In genomic region chr1:160135051-160135592, GRCh38 we compare ENCODE assay signal across 26 cellular contexts. TPM values are rescaled to one million over a fixed set of nuclear protein-coding genes. Genes with fewer than 3 reads are reported as not detected.
DNase-seq lines count a peak whose midpoint lies in the region; ATAC-seq, FAIRE-seq and TF ChIP-seq lines count a peak whose summit lies in the region.
"Had no signal": no experiment of that assay in that cellular context is flagged by ENCODE, and none has a peak within 500 bp of the region (broad histone marks: within the 10 kb centered on the region; RNA-seq: fewer than 3 reads in every experiment).

No MANE protein-coding gene starts in this region.

- dilution Hi-C loops in mammary epithelial cell (cut with HindIII; ENCODE audit: low sequenced_read_pairs), result loop anchor here (5.0 kb wide), 1 partner anchor 62 kb away; no protein-coding TSS in a partner anchor

- no peaks in the 10 kb centered on the region for H3K79me2 ChIP-seq in mammary epithelial cell (ENCODE audit: insufficient read depth, low read length)

- H2AFZ ChIP-seq in mammary epithelial cell (ENCODE audit: low read depth, low read length), result no peak overlapping the region

- no peak overlapping the region for H3K27ac Mint-ChIP-seq in WTC11
- H3K27ac Mint-ChIP-seq: CD4-positive, alpha-beta memory T cell had no signal

- DNase-seq in WTC11 (ENCODE audit: low spot score) (no peak), dorsolateral prefrontal cortex (no peak), psoas muscle (no peak), tibial artery (peak in 1 of 2 donors; percentile 53), NCI-H2196 (lab: John Stamatoyannopoulos, UW; ENCODE audit: unreplicated experiment) (no peak), mammary epithelial cell (no peak), H54 (ENCODE audit: insufficient read length, low spot score) (no peak)
- DNase-seq: C1 segment of cervical spinal cord; CD4-positive, alpha-beta memory T cell; COR-L47; H9; IMR-90; MM.1S; NCI-H1417; NCI-H1694; NCI-H2029 treated with DMSO at 0.1 percent for 48 hours; NCI-H2227 treated with DMSO at 0.1 percent for 48 hours; NCI-H526 treated with DMSO at 0.1 percent for 48 hours; Peyer's patch; SHP77 treated with DMSO at 0.1 percent for 48 hours had no signal

- H4K20me1 ChIP-seq in mammary epithelial cell (ENCODE audit: insufficient read depth, low read length), result no peaks in the 10 kb centered on the region

- H3K27me3 Mint-ChIP-seq in WTC11 (ENCODE audit: low read depth), result no peaks in the 10 kb centered on the region

- intact Hi-C loops in dorsolateral prefrontal cortex (cut with DNase I), result no loop called here
- intact Hi-C loops in psoas muscle (cut with DNase I), result no loop called here
- intact Hi-C loops in tibial artery (cut with DNase I; ENCODE audit: low total_unique reads), result no loop called here
- intact Hi-C loops in mammary epithelial cell (cut with micrococcal nuclease), result no loop called here

- H3K36me3 ChIP-seq in psoas muscle (ENCODE audit: insufficient read depth in 1 of 2, low read depth in 1 of 2), result peaks cover 0 to 95% of the 10 kb centered on the region in 2 donors
- H3K36me3 ChIP-seq in tibial artery, result peaks cover 53 to 63% (median 53%) of the 10 kb centered on the region in 3 donors
- H3K36me3 ChIP-seq in mammary epithelial cell (ENCODE audit: insufficient read depth, low read length), result no peaks in the 10 kb centered on the region
- H3K36me3 ChIP-seq: Peyer's patch had no signal

- H3K9me3 ChIP-seq in psoas muscle, result no peaks in the 10 kb centered on the region
- H3K9me3 ChIP-seq in tibial artery, result no peaks in the 10 kb centered on the region
- no peaks in the 10 kb centered on the region for H3K9me3 ChIP-seq in mammary epithelial cell (replicated peaks; ENCODE audit: insufficient read depth, low read length)
- H3K9me3 ChIP-seq: Peyer's patch had no signal

- no peak overlapping the region for H3K9ac ChIP-seq in mammary epithelial cell (ENCODE audit: insufficient read depth, low read length)
- H3K9ac ChIP-seq: KMS-11 had no signal

- no peak for TF ChIP-seq POLR2A in H54 (IDR thresholded peaks at IDR 0.05; ENCODE audit: low read depth, low read length)

- peaks cover 22% of the 10 kb centered on the region for H3K36me3 Mint-ChIP-seq in WTC11
- H3K36me3 Mint-ChIP-seq: CD4-positive, alpha-beta memory T cell had no signal

- 48 to 68% (median 50%) methylated on average over 18 to 21 of the region's 21 CpGs for WGBS in psoas muscle, 3 donors
- WGBS in mammary epithelial cell (ENCODE audit: low coverage, missing lambda C conversion rate), result 90% methylated on average over 20 of the region's 21 CpGs

- in situ Hi-C loops in mammary epithelial cell (cut with MboI; ENCODE audit: low sequenced_read_pairs in 2 of 2), result no loop called here

- no peaks in the 10 kb centered on the region for H3K9me3 Mint-ChIP-seq in WTC11
- H3K9me3 Mint-ChIP-seq: CD4-positive, alpha-beta memory T cell; H9 had no signal

- no TSS peak for BruUV-seq in mammary epithelial cell (replicated peaks; lab: Mats Ljungman, UMichigan)

- H3K4me3 ChIP-seq in dorsolateral prefrontal cortex (no peak overlapping the region), psoas muscle (no peak overlapping the region), tibial artery (no peak overlapping the region), mammary epithelial cell (replicated peaks in 1 of 3; ENCODE audit: insufficient read depth in 1 of 3, low read depth in 2 of 3, low read length in 3 of 3) (no peak overlapping the region)
- H3K4me3 ChIP-seq: Peyer's patch had no signal

- TF ChIP-seq CTCF in WTC11 (IDR thresholded peaks at IDR 0.05) (no peak), dorsolateral prefrontal cortex (IDR thresholded peaks at IDR 0.05 in 54 of 56, conservative IDR thresholded peaks at IDR 0.05 in 2 of 56; ENCODE audit: low read depth in 1 of 56, partially characterized antibody in 56 of 56) (no peak), psoas muscle (IDR thresholded peaks at IDR 0.05) (no peak), tibial artery (IDR thresholded peaks at IDR 0.05) (no peak), mammary epithelial cell (conservative IDR thresholded peaks at IDR 0.05 in 1 of 2, IDR thresholded peaks at IDR 0.05 in 1 of 2; ENCODE audit: extremely low read depth in 1 of 2, insufficient read depth in 1 of 2, low read depth in 1 of 2, low read length in 2 of 2) (no peak)

- no peak for ATAC-seq in WTC11
- ATAC-seq in psoas muscle, result no peak
- no peak for ATAC-seq in HG02763 (IDR thresholded peaks at IDR 0.05; ENCODE audit: unreplicated experiment)

- POLR2A ChIA-PET in WTC11 (lab: Charles Lee), result no interaction called here

- H3K4me1 ChIP-seq in psoas muscle (peaks cover 67% of the 10 kb centered on the region), tibial artery (peaks cover 0 to 34% (median 21%) of the 10 kb centered on the region in 4 donors), mammary epithelial cell (ENCODE audit: insufficient read depth, low read length) (no peaks in the 10 kb centered on the region)
- H3K4me1 ChIP-seq: Peyer's patch had no signal

- H3K27me3 ChIP-seq in dorsolateral prefrontal cortex (no peaks in the 10 kb centered on the region), psoas muscle (ENCODE audit: insufficient read depth in 3 of 3, low read length in 2 of 3) (no peaks in the 10 kb centered on the region), tibial artery (no peaks in the 10 kb centered on the region), mammary epithelial cell (ENCODE audit: insufficient read depth, low read length) (no peaks in the 10 kb centered on the region)
- H3K27me3 ChIP-seq: Peyer's patch had no signal

- H3K27ac ChIP-seq in dorsolateral prefrontal cortex (peak overlapping the region in 38 of 59 donors; percentile 2 to 73 (median 48)), psoas muscle (peak overlapping the region; percentile 75), tibial artery (peak overlapping the region; percentile 74 to 93), mammary epithelial cell (ENCODE audit: insufficient read depth, low read depth, low read length) (no peak overlapping the region)
- H3K27ac ChIP-seq: KMS-11, Peyer's patch had no signal

- H3K4me2 ChIP-seq in mammary epithelial cell (ENCODE audit: insufficient read depth, low read depth, low read length), result no peak overlapping the region
- H3K4me2 ChIP-seq: KMS-11 had no signal

- no peak overlapping the region for H3K4me3 Mint-ChIP-seq in WTC11
- H3K4me3 Mint-ChIP-seq: CD4-positive, alpha-beta memory T cell; H9 had no signal

- H3K4me1 Mint-ChIP-seq in WTC11, result peaks cover 5% of the 10 kb centered on the region; the same call in 1 of the 2 replicates
- H3K4me1 Mint-ChIP-seq: CD4-positive, alpha-beta memory T cell had no signal

- CTCF ChIA-PET in WTC11 (lab: Charles Lee) (interaction anchor here (1.4 to 1.5 kb wide), 3 partner anchors 49 to 117 kb away, joined by 4 to 6 read pairs (median 5); no protein-coding TSS in a partner anchor), mammary epithelial cell (lab: Charles Lee; ENCODE audit: low non-redundant PET) (no interaction called here)

- FAIRE-seq in H54 (lab: Jason Lieb, UNC), result no peak
- FAIRE-seq: G401.6 had no signal

TF ChIP-seq in WTC11, 78 proteins besides CTCF, POLR2A, EP300 and RAD21:
- no peak for TF ChIP-seq FOXK1 (CRISPR knock-in tag; IDR thresholded peaks at IDR 0.05)
- 0 out of 2 replicates have a peak, but pooled peaks have one; percentile 8 for TF ChIP-seq ZNF263 (CRISPR knock-in tag; IDR thresholded peaks at IDR 0.05; ENCODE audit: low read depth)

RNA-seq across cellular contexts. Expression of gene ATP1A4, which starts 16.3 kb away (rescaled TPM):
- 0.37 to 0.78 TPM (median 0.55 TPM) in 3 replicates for total RNA-seq in WTC11 (2021)
- 1 to 10 TPM in 93 of 120 experiments, under 1 TPM in 27; 0.29 to 8.7 (median 1.7) TPM for total RNA-seq in dorsolateral prefrontal cortex
- total RNA-seq in psoas muscle, result 1 to 10 TPM in 1 of 4 donors, under 1 TPM in 3; 0.07 to 2.0 (median 0.38) TPM
- polyA plus RNA-seq in psoas muscle, result 1 to 10 TPM in 1 of 3 donors, under 1 TPM in 2; 0.03 to 1.3 (median 0.13) TPM
- under 1 TPM in 1 of 2 donors, not detected in 1; under 0.01 TPM for total RNA-seq in mammary epithelial cell
- not detected for polyA plus RNA-seq in mammary epithelial cell
- not detected for polyA minus RNA-seq in mammary epithelial cell
- total RNA-seq: A673; CD4-positive, alpha-beta memory T cell; IMR-90; NCI-H460; OCI-LY7 had no signal
- polyA plus RNA-seq: CD4-positive, alpha-beta memory T cell; IMR-90 had no signal

RNA-seq across cellular contexts. Expression of gene ATP1A2, which starts 19.6 kb away (rescaled TPM):
- total RNA-seq in WTC11 (2021) (22.8 to 25.6 TPM (median 23.2 TPM) in 3 replicates), dorsolateral prefrontal cortex (1,000 to 10,000 TPM in 6 of 120 experiments, 100 to 1,000 TPM in 114; 289 to 1,943 (median 637) TPM), psoas muscle (1,000 to 10,000 TPM in 1 of 4 donors, 100 to 1,000 TPM in 3; 523 to 1,040 (median 587) TPM), mammary epithelial cell (under 1 TPM in 1 of 2 donors, not detected in 1; under 0.01 TPM)
- polyA plus RNA-seq in psoas muscle (100 to 1,000 TPM in 2 of 3 donors, 10 to 100 TPM in 1; 52.5 to 194 (median 162) TPM), mammary epithelial cell (not detected)
- polyA minus RNA-seq in mammary epithelial cell, result not detected
- total RNA-seq: A673; CD4-positive, alpha-beta memory T cell; OCI-LY7 had no signal
- polyA plus RNA-seq: CD4-positive, alpha-beta memory T cell had no signal

RNA-seq across cellular contexts. Expression of gene IGSF8, which starts 36.7 kb away (rescaled TPM):
- total RNA-seq in WTC11 (2021), result 86.7 to 101 TPM (median 95.1 TPM) in 3 replicates
- total RNA-seq in dorsolateral prefrontal cortex, result 100 to 1,000 TPM; 106 to 269 (median 187) TPM
- 1 to 10 TPM; 4.3 to 8.6 (median 6.4) TPM for total RNA-seq in psoas muscle
- 1 to 10 TPM; 4.9 to 6.5 (median 6.4) TPM for polyA plus RNA-seq in psoas muscle
- 10 to 100 TPM; 28.7 to 34.2 TPM for total RNA-seq in mammary epithelial cell
- 22.8 TPM for polyA plus RNA-seq in mammary epithelial cell
- 23.9 TPM for polyA minus RNA-seq in mammary epithelial cell

RNA-seq across cellular contexts. Expression of gene KCNJ9, which starts 53.8 kb away (rescaled TPM):
- total RNA-seq in WTC11 (2021) (0.09 to 0.14 TPM in 2 of 3 replicates, not detected in the other), dorsolateral prefrontal cortex (100 to 1,000 TPM in 76 of 120 experiments, 10 to 100 TPM in 44; 68.4 to 189 (median 105) TPM), psoas muscle (not detected), mammary epithelial cell (not detected)
- polyA plus RNA-seq in psoas muscle (under 1 TPM in 2 of 3 donors, not detected in 1; 0.01 to 0.04 TPM), mammary epithelial cell (not detected)
- not detected for polyA minus RNA-seq in mammary epithelial cell
- total RNA-seq: A673; CD4-positive, alpha-beta memory T cell; IMR-90; NCI-H460; OCI-LY7; Peyer's patch had no signal
- polyA plus RNA-seq: CD4-positive, alpha-beta memory T cell; IMR-90 had no signal

RNA-seq across cellular contexts. Expression of gene CASQ1, which starts 55.3 kb away (rescaled TPM):
- total RNA-seq in WTC11 (2021) (0.46 to 0.50 TPM (median 0.48 TPM) in 3 replicates), dorsolateral prefrontal cortex (10 to 100 TPM in 94 of 120 experiments, 1 to 10 TPM in 26; 4.3 to 31.5 (median 14.0) TPM), psoas muscle (100 to 1,000 TPM; 399 to 903 (median 583) TPM), mammary epithelial cell (not detected)
- polyA plus RNA-seq in psoas muscle (100 to 1,000 TPM; 171 to 412 (median 329) TPM), mammary epithelial cell (not detected)
- polyA minus RNA-seq in mammary epithelial cell, result not detected
- total RNA-seq: A673; CD4-positive, alpha-beta memory T cell; NCI-H460; OCI-LY7 had no signal
- polyA plus RNA-seq: CD4-positive, alpha-beta memory T cell had no signal

Comparison
In these comparisons a context has a peak if more than half of its experiments do, and no peak if none do; other contexts are left out.
1. RNA of gene ATP1A2, which starts 19.6 kb away (total RNA-seq): 289 to 1,943 TPM in dorsolateral prefrontal cortex, 523 to 1,040 TPM in psoas muscle and 22.8 to 25.6 TPM in WTC11; under 0.01 TPM in mammary epithelial cell; every median in the first group is over 10 times any median in the second.